ENCODE assay signal across 8 cellular contexts in the genomic region with DNA sequence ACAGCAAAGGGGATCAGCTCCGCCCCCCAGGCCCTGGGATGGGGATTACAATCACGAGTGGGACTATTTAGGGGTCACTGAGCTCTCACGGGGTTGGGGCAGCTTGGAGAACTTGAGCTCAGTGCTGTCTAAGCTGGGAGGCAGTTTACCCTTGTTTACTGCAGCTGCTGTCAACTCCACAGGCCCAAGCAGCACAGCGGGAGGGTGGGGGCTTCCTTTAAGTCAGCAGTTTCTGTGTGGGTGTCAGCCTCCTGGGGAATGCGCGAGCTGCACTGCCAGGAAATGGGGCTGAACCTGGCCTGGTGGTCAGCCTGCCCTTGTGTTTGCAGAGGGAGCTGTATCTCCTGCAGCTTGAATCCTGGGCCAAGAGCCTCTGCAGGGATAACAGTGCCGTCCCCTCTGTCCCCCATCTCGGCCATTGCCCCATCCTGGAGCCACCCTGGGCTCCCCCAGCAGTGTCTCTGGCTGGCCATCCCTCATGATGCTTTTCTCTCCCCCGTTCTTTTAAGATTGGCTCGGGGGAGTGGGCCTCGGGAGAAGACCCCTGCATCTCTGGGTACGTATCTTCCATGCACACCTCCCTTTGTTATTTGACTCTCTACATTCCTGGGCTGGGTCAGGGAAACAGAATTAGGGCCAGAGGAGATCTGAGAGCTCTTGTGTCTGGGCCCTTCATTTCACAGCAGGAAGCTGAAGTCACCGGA. TPM values are rescaled to one million over a fixed set of nuclear protein-coding genes. Genes with fewer than 3 reads are reported as not detected.
DNase-seq lines count a peak whose midpoint lies in the region; ATAC-seq and TF ChIP-seq lines count a peak whose summit lies in the region.

No MANE protein-coding gene starts in this region.

- peak overlapping the region; percentile 77 for H2AFZ ChIP-seq in osteoblast (ENCODE audit: low read length)

- CTCF ChIA-PET in WTC11 (lab: Charles Lee), result interaction anchor here (1.0 to 1.1 kb wide), 2 partner anchors 26 to 52 kb away, joined by 3 read pairs; no protein-coding TSS in a partner anchor

- POLR2A ChIA-PET in WTC11 (lab: Charles Lee), result no interaction called here

- H3K9me3 Mint-ChIP-seq in WTC11, result no peaks in the 10 kb centered on the region

- H3K9me3 ChIP-seq in ectodermal cell (ENCODE audit: control insufficient read depth, low read length) (no peaks in the 10 kb centered on the region), osteoblast (ENCODE audit: low read depth, low read length) (no peaks in the 10 kb centered on the region)

- peak; percentile 55 for DNase-seq in ELF-1 (ENCODE audit: low read depth, low spot score)
- DNase-seq in WTC11 (ENCODE audit: low spot score), result no peak
- peak; percentile 95 for DNase-seq in osteoblast (ENCODE audit: insufficient read length, low spot score, missing footprints)
- no peak for DNase-seq in coronary artery (ENCODE audit: low spot score)
- no peak for DNase-seq in KG1 (lab: John Stamatoyannopoulos, UW)
- DNase-seq in inferior parietal cortex (ENCODE audit: extremely low spot score), result no peak

- H3K4me1 ChIP-seq in ectodermal cell (ENCODE audit: control insufficient read depth, insufficient read depth, low read length) (peaks cover 31% of the 10 kb centered on the region), osteoblast (ENCODE audit: insufficient read depth, low read length) (peaks cover 32% of the 10 kb centered on the region)

- no peaks in the 10 kb centered on the region for H3K36me3 Mint-ChIP-seq in WTC11

- ATAC-seq in WTC11, result peak; percentile 19
- ATAC-seq in GM19035 (IDR thresholded peaks at IDR 0.05; ENCODE audit: unreplicated experiment), result no peak

- H3K27me3 ChIP-seq in ectodermal cell (ENCODE audit: control insufficient read depth, insufficient read depth, low read length, poor library complexity, severe bottlenecking), result no peaks in the 10 kb centered on the region
- H3K27me3 ChIP-seq in osteoblast (ENCODE audit: insufficient read depth, low read length), result no peaks in the 10 kb centered on the region

- H3K27ac Mint-ChIP-seq in WTC11, result no peak overlapping the region

- H3K36me3 ChIP-seq in ectodermal cell (ENCODE audit: control insufficient read depth, insufficient read depth, low read length), result no peaks in the 10 kb centered on the region
- no peaks in the 10 kb centered on the region for H3K36me3 ChIP-seq in osteoblast (ENCODE audit: insufficient read depth, low read length)

- H3K4me2 ChIP-seq in osteoblast (ENCODE audit: insufficient read depth, low read length), result no peak overlapping the region

- no peaks in the 10 kb centered on the region for H3K27me3 Mint-ChIP-seq in WTC11 (ENCODE audit: low read depth)

- TF ChIP-seq CTCF in WTC11 (IDR thresholded peaks at IDR 0.05) (no peak), osteoblast (IDR thresholded peaks at IDR 0.05; ENCODE audit: extremely low read depth, low read depth, low read length) (no peak), coronary artery (IDR thresholded peaks at IDR 0.05) (no peak)

- no peak overlapping the region for H3K4me3 Mint-ChIP-seq in WTC11

- H3K4me3 ChIP-seq in ectodermal cell (ENCODE audit: insufficient read depth, low read depth, low read length), result no peak overlapping the region
- H3K4me3 ChIP-seq in osteoblast (ENCODE audit: insufficient read depth, low read length), result no peak overlapping the region
- no peak overlapping the region for H3K4me3 ChIP-seq in coronary artery

- WGBS in ectodermal cell, 2 experiments, result 57 to 60% methylated on average over 13 of the region's 13 CpGs

- no peaks in the 10 kb centered on the region for H4K20me1 ChIP-seq in osteoblast (ENCODE audit: insufficient read depth, low read length)

- H3K27ac ChIP-seq in ectodermal cell (ENCODE audit: insufficient read depth, low read depth, low read length, poor library complexity, severe bottlenecking) (peak overlapping the region; percentile 29), osteoblast (ENCODE audit: low read depth, low read length) (no peak overlapping the region), coronary artery (peak overlapping the region in 1 of 2 donors; percentile 41)

- H3K4me1 Mint-ChIP-seq in WTC11, result peaks cover 17% of the 10 kb centered on the region

- no peaks in the 10 kb centered on the region for H3K79me2 ChIP-seq in osteoblast (ENCODE audit: insufficient read depth, low read length)

TF ChIP-seq in WTC11, 78 proteins besides CTCF, POLR2A, EP300 and RAD21:
- TF ChIP-seq RELA (CRISPR knock-in tag; IDR thresholded peaks at IDR 0.05; ENCODE audit: borderline replicate concordance), result no peak
- TF ChIP-seq ZNF317 (CRISPR knock-in tag; IDR thresholded peaks at IDR 0.05; ENCODE audit: borderline replicate concordance, low read depth), result no peak
- no peak for TF ChIP-seq ATF1 (CRISPR knock-in tag; IDR thresholded peaks at IDR 0.05)
- TF ChIP-seq NFYB (CRISPR knock-in tag; conservative IDR thresholded peaks at IDR 0.05; ENCODE audit: low read depth), result no peak
- TF ChIP-seq ZBTB21 (CRISPR knock-in tag; IDR thresholded peaks at IDR 0.05; ENCODE audit: borderline replicate concordance), result no peak
- no peak for TF ChIP-seq ZNF121 (CRISPR knock-in tag; IDR thresholded peaks at IDR 0.05)
- TF ChIP-seq CREB1 (CRISPR knock-in tag; IDR thresholded peaks at IDR 0.05), result no peak
- TF ChIP-seq TEAD1 (CRISPR knock-in tag; IDR thresholded peaks at IDR 0.05), result no peak
- TF ChIP-seq CBFB (CRISPR knock-in tag; IDR thresholded peaks at IDR 0.05; ENCODE audit: low read depth), result no peak

RNA-seq across cellular contexts. Expression of gene TOGARAM2, which starts 30.0 kb away (rescaled TPM):
- total RNA-seq in WTC11 (2021) (0.62 to 1.0 TPM (median 1.0 TPM) in 3 replicates), osteoblast (under 0.01 and 0.72 TPM in 2 replicates)
- polyA plus RNA-seq in ectodermal cell (2013, experiment 1 of 4), result 1.9 TPM
- 1.6 TPM for polyA plus RNA-seq in ectodermal cell (2013, experiment 2 of 4)
- polyA plus RNA-seq in ectodermal cell (2013, experiment 3 of 4), result 1.7 TPM
- polyA plus RNA-seq in ectodermal cell (2013, experiment 4 of 4), result 2.3 TPM

Comparison
In these comparisons a context has a peak if more than half of its experiments do, and no peak if none do; other contexts are left out.
1. DNase-seq: peak in ELF-1 (single experiment) and osteoblast (single experiment); none in WTC11 (single experiment), coronary artery (single experiment), KG1 (single experiment) and inferior parietal cortex (single experiment).